In genomic region chr15:31389576-31389975, GRCh38 we compare ENCODE assay signal across 21 cellular contexts.
DNase-seq lines count a peak whose midpoint lies in the region; ATAC-seq and TF ChIP-seq lines count a peak whose summit lies in the region.
"Had no signal": no experiment of that assay in that cellular context is flagged by ENCODE, and none has a peak within 500 bp of the region (broad histone marks: within the 10 kb centered on the region; RNA-seq: fewer than 3 reads in every experiment).

No MANE protein-coding gene starts in this region.

- intact Hi-C loops in activated CD4-positive, alpha-beta memory T cell treated with anti-CD3 and anti-CD28 coated beads for 36 hours (cut with micrococcal nuclease): no loop called here

- ATAC-seq in effector memory CD8-positive, alpha-beta T cell (replicated peaks): no peak
- ATAC-seq: GM12878, lower lobe of right lung had no signal

- H3K9ac ChIP-seq in smooth muscle cell (ENCODE audit: low read depth): no peak overlapping the region

- no peaks in the 10 kb centered on the region for H3K9me3 ChIP-seq in smooth muscle cell (replicated peaks; ENCODE audit: low read depth)
- H3K9me3 ChIP-seq: lower lobe of right lung, ovary, stomach had no signal

- H3K4me1 ChIP-seq in smooth muscle cell (ENCODE audit: low read depth): no peaks in the 10 kb centered on the region

- H3K27ac Mint-ChIP-seq in activated T-cell treated with anti-CD3 and anti-CD28 coated beads, Interleukin-2, amount 50 U/mL, for 24 hours: peak overlapping the region; percentile 23
- peak overlapping the region; percentile 1 for H3K27ac Mint-ChIP-seq in activated CD4-positive, alpha-beta memory T cell treated with anti-CD3 and anti-CD28 coated beads for 36 hours
- H3K27ac Mint-ChIP-seq in effector memory CD8-positive, alpha-beta T cell: peak overlapping the region; percentile 96
- H3K27ac Mint-ChIP-seq: H9 had no signal

- H3K79me2 ChIP-seq in smooth muscle cell (ENCODE audit: low read depth): no peaks in the 10 kb centered on the region

- no peak overlapping the region for H3K4me3 Mint-ChIP-seq in activated T-cell treated with anti-CD3 and anti-CD28 coated beads, Interleukin-2, amount 50 U/mL, for 24 hours
- no peak overlapping the region for H3K4me3 Mint-ChIP-seq in activated CD4-positive, alpha-beta memory T cell treated with anti-CD3 and anti-CD28 coated beads for 36 hours
- peak overlapping the region; percentile 91 to 95 for H3K4me3 Mint-ChIP-seq in effector memory CD8-positive, alpha-beta T cell
- H3K4me3 Mint-ChIP-seq: H9 had no signal

- peak overlapping the region; percentile 81 for H3K27ac ChIP-seq in smooth muscle cell (ENCODE audit: low read depth)
- H3K27ac ChIP-seq: lower lobe of right lung, ovary, RWPE1 had no signal

- no peaks in the 10 kb centered on the region for H4K20me1 ChIP-seq in smooth muscle cell (ENCODE audit: low read depth)

- H3K27me3 Mint-ChIP-seq in activated T-cell treated with anti-CD3 and anti-CD28 coated beads, Interleukin-2, amount 50 U/mL, for 24 hours: no peaks in the 10 kb centered on the region
- H3K27me3 Mint-ChIP-seq in activated CD4-positive, alpha-beta memory T cell treated with anti-CD3 and anti-CD28 coated beads for 36 hours: no peaks in the 10 kb centered on the region
- H3K27me3 Mint-ChIP-seq in effector memory CD8-positive, alpha-beta T cell: no peaks in the 10 kb centered on the region

- POLR2A ChIA-PET in activated CD4-positive, alpha-beta memory T cell treated with anti-CD3 and anti-CD28 coated beads for 36 hours (lab: Charles Lee): interaction anchor here (1.1 to 1.7 kb wide), 2 partner anchors 9 to 45 kb away, joined by 3 to 5 read pairs; no protein-coding TSS in a partner anchor

- H3K36me3 ChIP-seq in smooth muscle cell (ENCODE audit: low read depth): no peaks in the 10 kb centered on the region
- H3K36me3 ChIP-seq: lower lobe of right lung, ovary, stomach had no signal

- no peak overlapping the region for H3K4me3 ChIP-seq in smooth muscle cell
- H3K4me3 ChIP-seq: GM12878, lower lobe of right lung, ovary, stomach had no signal

- H3K36me3 Mint-ChIP-seq in activated T-cell treated with anti-CD3 and anti-CD28 coated beads, Interleukin-2, amount 50 U/mL, for 24 hours (ENCODE audit: low read depth): peaks cover 4% of the 10 kb centered on the region
- no peaks in the 10 kb centered on the region for H3K36me3 Mint-ChIP-seq in activated CD4-positive, alpha-beta memory T cell treated with anti-CD3 and anti-CD28 coated beads for 36 hours
- peaks cover 32% of the 10 kb centered on the region for H3K36me3 Mint-ChIP-seq in effector memory CD8-positive, alpha-beta T cell (ENCODE audit: insufficient read depth)

- H3K4me2 ChIP-seq in smooth muscle cell: no peak overlapping the region

- H3F3A ChIP-seq in smooth muscle cell (ENCODE audit: low read depth): peaks cover 15% of the 10 kb centered on the region

- WGBS in smooth muscle cell (ENCODE audit: low lambda C conversion rate): 97% methylated on average over 4 of the region's 4 CpGs

- TF ChIP-seq CTCF in smooth muscle cell (IDR thresholded peaks at IDR 0.05; ENCODE audit: borderline replicate concordance, insufficient read depth, poor library complexity, severe bottlenecking): no peak

- no peak overlapping the region for H2AFZ ChIP-seq in smooth muscle cell (ENCODE audit: low read depth)

- H3K9me3 Mint-ChIP-seq in activated T-cell treated with anti-CD3 and anti-CD28 coated beads, Interleukin-2, amount 50 U/mL, for 24 hours: no peaks in the 10 kb centered on the region
- peaks cover 5% of the 10 kb centered on the region for H3K9me3 Mint-ChIP-seq in activated CD4-positive, alpha-beta memory T cell treated with anti-CD3 and anti-CD28 coated beads for 36 hours
- no peaks in the 10 kb centered on the region for H3K9me3 Mint-ChIP-seq in effector memory CD8-positive, alpha-beta T cell

- peaks cover 61% of the 10 kb centered on the region for H3K4me1 Mint-ChIP-seq in activated T-cell treated with anti-CD3 and anti-CD28 coated beads, Interleukin-2, amount 50 U/mL, for 24 hours (ENCODE audit: low read depth)
- H3K4me1 Mint-ChIP-seq in activated CD4-positive, alpha-beta memory T cell treated with anti-CD3 and anti-CD28 coated beads for 36 hours (ENCODE audit: low read depth): peaks cover 50% of the 10 kb centered on the region
- H3K4me1 Mint-ChIP-seq in effector memory CD8-positive, alpha-beta T cell (ENCODE audit: low read depth in 2 of 2): peaks cover 59 to 71% of the 10 kb centered on the region in 2 donors

- peak; percentile 29 for DNase-seq in activated T-cell treated with anti-CD3 and anti-CD28 coated beads, Interleukin-2, amount 50 U/mL, for 24 hours
- no peak for DNase-seq in activated T-cell treated with anti-CD3 and anti-CD28 coated beads, Interleukin-2, amount 50 U/mL, for 1 hour
- DNase-seq in activated CD4-positive, alpha-beta memory T cell treated with anti-CD3 and anti-CD28 coated beads for 36 hours: peak; percentile 9
- DNase-seq in effector memory CD8-positive, alpha-beta T cell: no peak
- DNase-seq in smooth muscle cell (lab: John Stamatoyannopoulos, UW; ENCODE audit: unreplicated experiment) (no peak), NCI-H446 treated with DMSO at 0.1 percent for 48 hours (lab: John Stamatoyannopoulos, UW) (no peak), NCI-H1105 treated with DMSO at 0.1 percent for 48 hours (lab: John Stamatoyannopoulos, UW) (no peak), NCI-H1092 (lab: John Stamatoyannopoulos, UW) (no peak)
- DNase-seq: activated CD4-positive, alpha-beta T cell treated with anti-CD3 and anti-CD28 coated beads for 48 hours; activated gamma-delta T cell; C1 segment of cervical spinal cord; GF-D8; H9; lower lobe of right lung; NCI-H1092 treated with DMSO at 0.1 percent for 48 hours; NCI-H510A treated with DMSO at 0.1 percent for 48 hours; ovary; stimulated activated CD4-positive, alpha-beta T cell treated with anti-CD3 and anti-CD28 coated beads, Interleukin-1b, Interleukin-23, amount 100 ng/mL, for 48 hours; stomach had no signal

- CTCF ChIA-PET in activated CD4-positive, alpha-beta memory T cell treated with anti-CD3 and anti-CD28 coated beads for 36 hours (lab: Charles Lee): interaction anchor here (1.0 to 1.3 kb wide), 2 partner anchors 39 to 46 kb away, joined by 3 to 4 read pairs; no protein-coding TSS in a partner anchor

- H3K27me3 ChIP-seq in smooth muscle cell (ENCODE audit: low read depth): no peaks in the 10 kb centered on the region
- H3K27me3 ChIP-seq: ovary had no signal

Comparison
In these comparisons a context has a peak if more than half of its experiments do, and no peak if none do; other contexts are left out.
1. DNase-seq: peak in activated T-cell treated with anti-CD3 and anti-CD28 coated beads, Interleukin-2, amount 50 U/mL, for 24 hours (single experiment) and activated CD4-positive, alpha-beta memory T cell treated with anti-CD3 and anti-CD28 coated beads for 36 hours (single experiment); none in activated T-cell treated with anti-CD3 and anti-CD28 coated beads, Interleukin-2, amount 50 U/mL, for 1 hour (single experiment), effector memory CD8-positive, alpha-beta T cell (0 of 3), smooth muscle cell (single experiment), NCI-H446 treated with DMSO at 0.1 percent for 48 hours (single experiment), NCI-H1105 treated with DMSO at 0.1 percent for 48 hours (single experiment) and NCI-H1092 (single experiment).
2. H3K27ac Mint-ChIP-seq: peak in every context shown above with its lines; median percentile 96 in effector memory CD8-positive, alpha-beta T cell; 23 in activated T-cell treated with anti-CD3 and anti-CD28 coated beads, Interleukin-2, amount 50 U/mL, for 24 hours; 1 in activated CD4-positive, alpha-beta memory T cell treated with anti-CD3 and anti-CD28 coated beads for 36 hours.
3. H3K4me3 Mint-ChIP-seq: peak in effector memory CD8-positive, alpha-beta T cell (2 of 2); none in activated T-cell treated with anti-CD3 and anti-CD28 coated beads, Interleukin-2, amount 50 U/mL, for 24 hours (single experiment) and activated CD4-positive, alpha-beta memory T cell treated with anti-CD3 and anti-CD28 coated beads for 36 hours (single experiment).